In the genomic region with DNA sequence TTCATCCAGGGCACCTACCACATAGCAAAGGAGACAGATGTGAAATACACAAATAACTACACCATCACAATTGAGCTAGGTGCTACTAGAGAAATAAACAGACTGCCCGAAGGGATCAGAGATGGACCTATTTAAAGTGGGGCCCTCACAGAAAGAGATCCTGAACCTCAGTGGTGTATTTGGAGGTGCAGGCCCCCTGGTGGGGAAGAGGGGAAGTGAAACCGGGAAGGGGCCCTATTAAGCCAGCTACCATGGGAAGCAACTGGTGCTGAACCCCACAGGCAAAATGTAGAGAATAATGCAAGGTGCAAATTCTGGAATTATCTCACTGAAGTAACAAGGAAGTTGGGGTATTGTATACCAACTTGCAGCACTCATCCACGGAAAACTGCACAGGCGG, we compare ENCODE assay signal across 8 cellular contexts.
A peak's percentile ranks its signal among the peaks of the same experiment; 100 is the strongest.
DNase-seq lines count a peak whose midpoint lies in the region; ATAC-seq and TF ChIP-seq lines count a peak whose summit lies in the region.

No MANE protein-coding gene starts in this region.

- TF ChIP-seq CTCF in type B pancreatic cell (conservative IDR thresholded peaks at IDR 0.05), result peak; percentile 65

- no peak overlapping the region for H3K27ac Mint-ChIP-seq in type B pancreatic cell

- H3K4me1 Mint-ChIP-seq in type B pancreatic cell (ENCODE audit: unreplicated experiment), result no peaks in the 10 kb centered on the region

- ATAC-seq in HG03354 (IDR thresholded peaks at IDR 0.05; ENCODE audit: poor library complexity, severe bottlenecking, unreplicated experiment) (peak; percentile 78), GM18873 (IDR thresholded peaks at IDR 0.05; ENCODE audit: low FRiP score, unreplicated experiment) (no peak), HG02938 (IDR thresholded peaks at IDR 0.05; ENCODE audit: unreplicated experiment) (no peak)

- no peaks in the 10 kb centered on the region for H3K27me3 Mint-ChIP-seq in type B pancreatic cell

- peak; percentile 13 for DNase-seq in EH (ENCODE audit: low read depth)
- peak; percentile 14 to 20 for DNase-seq in activated CD4-positive, alpha-beta T cell treated with anti-CD3 and anti-CD28 coated beads, Interleukin-2, amount 50 U/mL, for 48 hours
- DNase-seq in glomerular visceral epithelial cell (ENCODE audit: extremely low spot score), result peak; percentile 13
- DNase-seq in type B pancreatic cell (ENCODE audit: extremely low spot score, unreplicated experiment), result no peak
- DNase-seq in NCI-H1105 treated with DMSO at 0.1 percent for 48 hours (lab: John Stamatoyannopoulos, UW), result no peak

- H3K36me3 Mint-ChIP-seq in type B pancreatic cell, result no peaks in the 10 kb centered on the region

- no peaks in the 10 kb centered on the region for H3K9me3 Mint-ChIP-seq in type B pancreatic cell

- H3K4me3 Mint-ChIP-seq in type B pancreatic cell, result no peak overlapping the region

Comparison
In these comparisons a context has a peak if more than half of its experiments do, and no peak if none do; other contexts are left out.
1. DNase-seq: peak in EH (single experiment), activated CD4-positive, alpha-beta T cell treated with anti-CD3 and anti-CD28 coated beads, Interleukin-2, amount 50 U/mL, for 48 hours (2 of 2) and glomerular visceral epithelial cell (single experiment); none in type B pancreatic cell (single experiment) and NCI-H1105 treated with DMSO at 0.1 percent for 48 hours (single experiment).